ENCODE assay signal across 22 cellular contexts in the genomic region with DNA sequence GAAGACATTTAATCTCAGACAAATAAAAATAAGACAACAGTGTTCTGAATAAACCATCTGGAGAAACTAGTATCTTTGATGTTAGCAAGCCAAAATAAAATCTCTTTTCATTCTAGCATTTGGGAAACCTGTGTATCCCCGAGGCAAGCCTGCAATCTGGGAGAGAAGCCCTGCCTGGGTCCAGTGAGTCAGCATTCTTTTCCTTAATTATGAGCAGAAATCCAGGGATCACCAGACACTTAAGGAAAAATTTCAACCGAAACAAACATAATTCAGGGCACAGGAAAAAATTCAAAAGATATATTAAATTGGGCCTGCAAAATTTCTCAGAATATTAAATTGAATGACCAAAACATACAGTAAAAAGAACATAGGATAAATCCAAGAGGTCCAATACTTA. TPM values are rescaled to one million over a fixed set of nuclear protein-coding genes. Genes with fewer than 3 reads are reported as not detected.
DNase-seq lines count a peak whose midpoint lies in the region; ATAC-seq and TF ChIP-seq lines count a peak whose summit lies in the region.
"Had no signal": no experiment of that assay in that cellular context is flagged by ENCODE, and none has a peak within 500 bp of the region (broad histone marks: within the 10 kb centered on the region; RNA-seq: fewer than 3 reads in every experiment).

No MANE protein-coding gene starts in this region.

- no peaks in the 10 kb centered on the region for H3K27me3 Mint-ChIP-seq in stimulated activated naive CD8-positive, alpha-beta T cell treated with anti-CD3 and anti-CD28 coated beads, Interleukin-15, Interleukin-2, amounts not matched to agents 100 ng/mL and 50 ng/mL, for 24 hours
- H3K27me3 Mint-ChIP-seq in WTC11 (ENCODE audit: low read depth) = no peaks in the 10 kb centered on the region
- H3K27me3 Mint-ChIP-seq: activated B cell treated with CpG ODN at 0.5 μM for 24 hours had no signal

- intact Hi-C loops in posterior cingulate gyrus (cut with DNase I) = no loop called here

- TF ChIP-seq CTCF in WTC11 (IDR thresholded peaks at IDR 0.05) = no peak

- no peak for DNase-seq in stimulated activated naive CD8-positive, alpha-beta T cell treated with anti-CD3 and anti-CD28 coated beads, Interleukin-15, Interleukin-2, amounts not matched to agents 100 U/mL and 50 U/mL, for 24 hours
- DNase-seq in WTC11 (ENCODE audit: low spot score) (no peak), fibroblast of peridontal ligament (ENCODE audit: extremely low read depth) (peak; percentile 67), NCI-H2029 (lab: John Stamatoyannopoulos, UW) (no peak), posterior cingulate gyrus (no peak), NCI-H82 treated with DMSO at 0.1 percent for 48 hours (lab: John Stamatoyannopoulos, UW; ENCODE audit: unreplicated experiment) (no peak)
- no peak for DNase-seq in stimulated activated CD8-positive, alpha-beta memory T cell treated with anti-CD3 and anti-CD28 coated beads, Interleukin-4, amount 100 ng/mL, for 48 hours
- DNase-seq: activated B cell treated with CpG ODN at 0.5 μM for 24 hours; activated CD8-positive, alpha-beta memory T cell treated with anti-CD3 and anti-CD28 coated beads for 24 hours; amniotic stem cell; CD8-positive, alpha-beta memory T cell; GF-D8; heart right ventricle; KBM-7; midbrain; MM.1S; NCI-H1417 treated with DMSO at 0.1 percent for 48 hours; NCI-H524; psoas muscle; T-helper 9 cell had no signal

- POLR2A ChIA-PET in WTC11 (lab: Charles Lee) = no interaction called here

- no peak overlapping the region for H3K4me3 Mint-ChIP-seq in stimulated activated naive CD8-positive, alpha-beta T cell treated with anti-CD3 and anti-CD28 coated beads, Interleukin-15, Interleukin-2, amounts not matched to agents 100 ng/mL and 50 ng/mL, for 24 hours
- H3K4me3 Mint-ChIP-seq in WTC11 = no peak overlapping the region
- H3K4me3 Mint-ChIP-seq: activated B cell treated with CpG ODN at 0.5 μM for 24 hours, neural progenitor cell had no signal

- no peak for ATAC-seq in stimulated activated naive CD8-positive, alpha-beta T cell treated with anti-CD3 and anti-CD28 coated beads, Interleukin-15, Interleukin-2, amounts not matched to agents 100 U/mL and 50 U/mL, for 24 hours
- no peak for ATAC-seq in WTC11
- ATAC-seq: heart right ventricle, psoas muscle had no signal

- H3K4me1 Mint-ChIP-seq in stimulated activated naive CD8-positive, alpha-beta T cell treated with anti-CD3 and anti-CD28 coated beads, Interleukin-15, Interleukin-2, amounts not matched to agents 100 ng/mL and 50 ng/mL, for 24 hours (ENCODE audit: low read depth) = peaks cover 38% of the 10 kb centered on the region
- peaks cover 11% of the 10 kb centered on the region for H3K4me1 Mint-ChIP-seq in WTC11

- CTCF ChIA-PET in WTC11 (lab: Charles Lee) = no interaction called here

- peaks cover 73% of the 10 kb centered on the region for H3K36me3 Mint-ChIP-seq in stimulated activated naive CD8-positive, alpha-beta T cell treated with anti-CD3 and anti-CD28 coated beads, Interleukin-15, Interleukin-2, amounts not matched to agents 100 ng/mL and 50 ng/mL, for 24 hours (ENCODE audit: low read depth)
- H3K36me3 Mint-ChIP-seq in WTC11 = peaks cover 64% of the 10 kb centered on the region

- H3K27ac Mint-ChIP-seq in stimulated activated naive CD8-positive, alpha-beta T cell treated with anti-CD3 and anti-CD28 coated beads, Interleukin-15, Interleukin-2, amounts not matched to agents 100 ng/mL and 50 ng/mL, for 24 hours = peak overlapping the region; percentile 87
- H3K27ac Mint-ChIP-seq in WTC11 = peak overlapping the region; percentile 15; the same call in 1 of the 2 replicates
- H3K27ac Mint-ChIP-seq: activated B cell treated with CpG ODN at 0.5 μM for 24 hours, neural progenitor cell had no signal

- H3K9me3 Mint-ChIP-seq in stimulated activated naive CD8-positive, alpha-beta T cell treated with anti-CD3 and anti-CD28 coated beads, Interleukin-15, Interleukin-2, amounts not matched to agents 100 ng/mL and 50 ng/mL, for 24 hours = no peaks in the 10 kb centered on the region
- no peaks in the 10 kb centered on the region for H3K9me3 Mint-ChIP-seq in WTC11
- H3K9me3 Mint-ChIP-seq: activated B cell treated with CpG ODN at 0.5 μM for 24 hours; CD8-positive, alpha-beta memory T cell; neural progenitor cell had no signal

TF ChIP-seq in WTC11, 78 proteins besides CTCF, POLR2A, EP300 and RAD21:
- TF ChIP-seq, protein P1, sequence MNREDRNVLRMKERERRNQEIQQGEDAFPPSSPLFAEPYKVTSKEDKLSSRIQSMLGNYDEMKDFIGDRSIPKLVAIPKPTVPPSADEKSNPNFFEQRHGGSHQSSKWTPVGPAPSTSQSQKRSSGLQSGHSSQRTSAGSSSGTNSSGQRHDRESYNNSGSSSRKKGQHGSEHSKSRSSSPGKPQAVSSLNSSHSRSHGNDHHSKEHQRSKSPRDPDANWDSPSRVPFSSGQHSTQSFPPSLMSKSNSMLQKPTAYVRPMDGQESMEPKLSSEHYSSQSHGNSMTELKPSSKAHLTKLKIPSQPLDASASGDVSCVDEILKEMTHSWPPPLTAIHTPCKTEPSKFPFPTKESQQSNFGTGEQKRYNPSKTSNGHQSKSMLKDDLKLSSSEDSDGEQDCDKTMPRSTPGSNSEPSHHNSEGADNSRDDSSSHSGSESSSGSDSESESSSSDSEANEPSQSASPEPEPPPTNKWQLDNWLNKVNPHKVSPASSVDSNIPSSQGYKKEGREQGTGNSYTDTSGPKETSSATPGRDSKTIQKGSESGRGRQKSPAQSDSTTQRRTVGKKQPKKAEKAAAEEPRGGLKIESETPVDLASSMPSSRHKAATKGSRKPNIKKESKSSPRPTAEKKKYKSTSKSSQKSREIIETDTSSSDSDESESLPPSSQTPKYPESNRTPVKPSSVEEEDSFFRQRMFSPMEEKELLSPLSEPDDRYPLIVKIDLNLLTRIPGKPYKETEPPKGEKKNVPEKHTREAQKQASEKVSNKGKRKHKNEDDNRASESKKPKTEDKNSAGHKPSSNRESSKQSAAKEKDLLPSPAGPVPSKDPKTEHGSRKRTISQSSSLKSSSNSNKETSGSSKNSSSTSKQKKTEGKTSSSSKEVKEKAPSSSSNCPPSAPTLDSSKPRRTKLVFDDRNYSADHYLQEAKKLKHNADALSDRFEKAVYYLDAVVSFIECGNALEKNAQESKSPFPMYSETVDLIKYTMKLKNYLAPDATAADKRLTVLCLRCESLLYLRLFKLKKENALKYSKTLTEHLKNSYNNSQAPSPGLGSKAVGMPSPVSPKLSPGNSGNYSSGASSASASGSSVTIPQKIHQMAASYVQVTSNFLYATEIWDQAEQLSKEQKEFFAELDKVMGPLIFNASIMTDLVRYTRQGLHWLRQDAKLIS (CRISPR knock-in tag; IDR thresholded peaks at IDR 0.05; ENCODE audit: borderline replicate concordance) = no peak
- TF ChIP-seq ZNF396 (CRISPR knock-in tag; IDR thresholded peaks at IDR 0.05; ENCODE audit: borderline replicate concordance) = no peak
- TF ChIP-seq, protein P2, sequence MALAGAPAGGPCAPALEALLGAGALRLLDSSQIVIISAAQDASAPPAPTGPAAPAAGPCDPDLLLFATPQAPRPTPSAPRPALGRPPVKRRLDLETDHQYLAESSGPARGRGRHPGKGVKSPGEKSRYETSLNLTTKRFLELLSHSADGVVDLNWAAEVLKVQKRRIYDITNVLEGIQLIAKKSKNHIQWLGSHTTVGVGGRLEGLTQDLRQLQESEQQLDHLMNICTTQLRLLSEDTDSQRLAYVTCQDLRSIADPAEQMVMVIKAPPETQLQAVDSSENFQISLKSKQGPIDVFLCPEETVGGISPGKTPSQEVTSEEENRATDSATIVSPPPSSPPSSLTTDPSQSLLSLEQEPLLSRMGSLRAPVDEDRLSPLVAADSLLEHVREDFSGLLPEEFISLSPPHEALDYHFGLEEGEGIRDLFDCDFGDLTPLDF (CRISPR knock-in tag; IDR thresholded peaks at IDR 0.05) = no peak
TF ChIP-seq in WTC11: peak in this region for 0.

RNA-seq across cellular contexts. Expression of a gene that starts 4.2 kb away (rescaled TPM):
- 96.5 to 100.0 TPM (median 96.9 TPM) in 3 replicates for total RNA-seq in WTC11 (2021)

RNA-seq across cellular contexts. Expression of a gene that starts 30.5 kb away (rescaled TPM):
- 0.21 to 0.55 TPM (median 0.37 TPM) in 3 replicates for total RNA-seq in WTC11 (2021)
